1 cellular context compared by ENCODE assay signal in genomic region chr4:138816883-138817282, GRCh38.
TF ChIP-seq lines count a peak whose summit lies in the region.

No MANE protein-coding gene starts in this region.

TF ChIP-seq in HEK293, 187 proteins besides CTCF, POLR2A, EP300 and RAD21 (continued from another document and continues in another):
- TF ChIP-seq ZBTB8A (tag by site-specific recombination; IDR thresholded peaks at IDR 0.05): peak; percentile 38; the same call in 1 of the 2 replicates
- no peak for TF ChIP-seq ZSCAN18 (tag by site-specific recombination; IDR thresholded peaks at IDR 0.05)
- no peak for TF ChIP-seq ZNF830 (tag by site-specific recombination; IDR thresholded peaks at IDR 0.05; ENCODE audit: low read depth)
- no peak for TF ChIP-seq ZNF610 (tag by site-specific recombination; IDR thresholded peaks at IDR 0.05; ENCODE audit: borderline replicate concordance)
- no peak for TF ChIP-seq ZNF148 (tag by site-specific recombination; IDR thresholded peaks at IDR 0.05; ENCODE audit: borderline replicate concordance)
- TF ChIP-seq ZNF654 (tag by site-specific recombination; IDR thresholded peaks at IDR 0.05; ENCODE audit: low read depth): no peak
- TF ChIP-seq MZF1 (tag by site-specific recombination; IDR thresholded peaks at IDR 0.05; ENCODE audit: borderline replicate concordance): no peak
- no peak for TF ChIP-seq ZNF626 (tag by site-specific recombination; IDR thresholded peaks at IDR 0.05)
- peak; percentile 74 for TF ChIP-seq FEZF1 (tag by site-specific recombination; IDR thresholded peaks at IDR 0.05)
- TF ChIP-seq RBAK (tag by site-specific recombination; IDR thresholded peaks at IDR 0.05): no peak
- TF ChIP-seq ZSCAN30 (tag by site-specific recombination; IDR thresholded peaks at IDR 0.05): 0 out of 2 replicates have a peak, but pooled peaks have one; percentile 74
- TF ChIP-seq ZBTB6 (tag by site-specific recombination; IDR thresholded peaks at IDR 0.05): no peak
- TF ChIP-seq ZNF48 (tag by site-specific recombination; IDR thresholded peaks at IDR 0.05): no peak
- no peak for TF ChIP-seq ZNF518A (tag by site-specific recombination; conservative IDR thresholded peaks at IDR 0.05; ENCODE audit: low read depth)
- no peak for TF ChIP-seq ZNF211 (tag by site-specific recombination; IDR thresholded peaks at IDR 0.05; ENCODE audit: low read depth)
- no peak for TF ChIP-seq HOXD13 (CRISPR knock-in tag; IDR thresholded peaks at IDR 0.05; ENCODE audit: borderline replicate concordance)
- no peak for TF ChIP-seq ZNF132 (tag by site-specific recombination; IDR thresholded peaks at IDR 0.05; ENCODE audit: borderline replicate concordance)
- TF ChIP-seq PRDM6 (tag by site-specific recombination; IDR thresholded peaks at IDR 0.05): 0 out of 2 replicates have a peak, but pooled peaks have one; percentile 9
- peak; percentile 45; the same call in 1 of the 2 replicates for TF ChIP-seq ZBTB21 (tag by site-specific recombination; IDR thresholded peaks at IDR 0.05)
- TF ChIP-seq ZNF311 (tag by site-specific recombination; IDR thresholded peaks at IDR 0.05; ENCODE audit: borderline replicate concordance): no peak
- TF ChIP-seq ZNF560 (tag by site-specific recombination; IDR thresholded peaks at IDR 0.05; ENCODE audit: borderline replicate concordance): no peak
- peak; percentile 98 for TF ChIP-seq ZIC2 (tag by site-specific recombination; IDR thresholded peaks at IDR 0.05)
- 0 out of 2 replicates have a peak, but pooled peaks have one; percentile 8 for TF ChIP-seq ZNF10 (tag by site-specific recombination; IDR thresholded peaks at IDR 0.05)
- TF ChIP-seq ZNF155 (tag by site-specific recombination; IDR thresholded peaks at IDR 0.05): no peak
- no peak for TF ChIP-seq ZNF544 (tag by site-specific recombination; IDR thresholded peaks at IDR 0.05)
- TF ChIP-seq ATF2 (tag by site-specific recombination; IDR thresholded peaks at IDR 0.05; ENCODE audit: low read depth): peak; percentile 36; the same call in 1 of the 2 replicates
- TF ChIP-seq ZNF555 (tag by site-specific recombination; conservative IDR thresholded peaks at IDR 0.05): no peak
- TF ChIP-seq ZNF140 (tag by site-specific recombination; IDR thresholded peaks at IDR 0.05): no peak
- TF ChIP-seq HOXA7 (CRISPR knock-in tag; IDR thresholded peaks at IDR 0.05; ENCODE audit: borderline replicate concordance): no peak
- TF ChIP-seq ZNF792 (tag by site-specific recombination; IDR thresholded peaks at IDR 0.05): no peak
- TF ChIP-seq ZXDB (tag by site-specific recombination; IDR thresholded peaks at IDR 0.05): no peak
- no peak for TF ChIP-seq ZNF280D (tag by site-specific recombination; IDR thresholded peaks at IDR 0.05)
- TF ChIP-seq ZNF473 (tag by site-specific recombination; IDR thresholded peaks at IDR 0.05): no peak
- no peak for TF ChIP-seq ZNF701 (tag by site-specific recombination; IDR thresholded peaks at IDR 0.05)
- TF ChIP-seq GLI2 (tag by site-specific recombination; IDR thresholded peaks at IDR 0.05; ENCODE audit: borderline replicate concordance, low read depth): peak; percentile 16; the same call in 1 of the 2 replicates
- no peak for TF ChIP-seq ZNF239 (tag by site-specific recombination; IDR thresholded peaks at IDR 0.05)
- TF ChIP-seq ZBTB49 (tag by site-specific recombination; IDR thresholded peaks at IDR 0.05; ENCODE audit: low read depth): no peak
- no peak for TF ChIP-seq ZNF202 (tag by site-specific recombination; IDR thresholded peaks at IDR 0.05; ENCODE audit: borderline replicate concordance)
- TF ChIP-seq KLF1 (tag by site-specific recombination; IDR thresholded peaks at IDR 0.05): no peak
- no peak for TF ChIP-seq ZNF558 (tag by site-specific recombination; IDR thresholded peaks at IDR 0.05)
